In the genomic region with DNA sequence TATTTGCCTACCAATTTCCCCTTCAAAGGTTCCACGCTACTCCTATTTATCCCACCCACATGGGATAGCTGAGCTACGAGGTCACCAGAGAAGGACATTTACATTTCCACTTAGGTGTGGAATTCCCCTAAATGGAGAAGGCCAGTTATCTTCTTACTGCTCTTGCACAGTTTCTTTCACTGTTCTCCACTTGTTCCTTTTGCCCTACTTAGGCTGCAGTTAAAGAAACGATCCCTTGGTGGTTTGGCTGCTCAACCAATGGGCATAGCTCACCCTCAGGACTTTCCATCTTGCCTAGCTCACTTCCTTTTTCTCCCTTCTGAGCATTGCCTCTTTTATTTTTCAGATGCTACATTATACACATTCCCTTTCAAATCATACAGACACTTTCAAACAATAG, we compare ENCODE assay signal across 1 cellular context.
TF ChIP-seq lines count a peak whose summit lies in the region.

No MANE protein-coding gene starts in this region.

TF ChIP-seq in HepG2, 621 proteins besides CTCF, POLR2A, EP300 and RAD21 (continued from another document):
- no peak for TF ChIP-seq ZNF34 (CRISPR knock-in tag; IDR thresholded peaks at IDR 0.05; ENCODE audit: borderline replicate concordance)
- no peak for TF ChIP-seq ZNF652 (CRISPR knock-in tag; IDR thresholded peaks at IDR 0.05; ENCODE audit: borderline replicate concordance, low read depth)
- TF ChIP-seq, protein P1, sequence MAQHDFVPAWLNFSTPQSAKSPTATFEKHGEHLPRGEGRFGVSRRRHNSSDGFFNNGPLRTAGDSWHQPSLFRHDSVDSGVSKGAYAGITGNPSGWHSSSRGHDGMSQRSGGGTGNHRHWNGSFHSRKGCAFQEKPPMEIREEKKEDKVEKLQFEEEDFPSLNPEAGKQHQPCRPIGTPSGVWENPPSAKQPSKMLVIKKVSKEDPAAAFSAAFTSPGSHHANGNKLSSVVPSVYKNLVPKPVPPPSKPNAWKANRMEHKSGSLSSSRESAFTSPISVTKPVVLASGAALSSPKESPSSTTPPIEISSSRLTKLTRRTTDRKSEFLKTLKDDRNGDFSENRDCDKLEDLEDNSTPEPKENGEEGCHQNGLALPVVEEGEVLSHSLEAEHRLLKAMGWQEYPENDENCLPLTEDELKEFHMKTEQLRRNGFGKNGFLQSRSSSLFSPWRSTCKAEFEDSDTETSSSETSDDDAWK (CRISPR knock-in tag; IDR thresholded peaks at IDR 0.05): no peak
